In genomic region chr6:157096522-157096921, GRCh38 we compare ENCODE assay signal across 14 cellular contexts.
DNase-seq lines count a peak whose midpoint lies in the region; ATAC-seq and TF ChIP-seq lines count a peak whose summit lies in the region.
"Had no signal": no experiment of that assay in that cellular context is flagged by ENCODE, and none has a peak within 500 bp of the region (broad histone marks: within the 10 kb centered on the region; RNA-seq: fewer than 3 reads in every experiment).

No MANE protein-coding gene starts in this region.

- no peak overlapping the region for H3K4me3 ChIP-seq in body of pancreas
- no peak overlapping the region for H3K4me3 ChIP-seq in sigmoid colon
- no peak overlapping the region for H3K4me3 ChIP-seq in tibial artery
- H3K4me3 ChIP-seq: BLaER1, gastrocnemius medialis, HAP-1 had no signal

- peak; percentile 75 for DNase-seq in DMS53 (lab: John Stamatoyannopoulos, UW)
- DNase-seq in body of pancreas, result peak; percentile 31 to 50 (median 32)
- DNase-seq in left lobe of liver (ENCODE audit: low spot score), result peak; percentile 66
- DNase-seq in renal cortical epithelial cell (ENCODE audit: low read depth), result peak; percentile 80
- DNase-seq in RWPE1 (ENCODE audit: low spot score), result no peak
- no peak for DNase-seq in sigmoid colon
- DNase-seq in tibial artery, result no peak
- DNase-seq: activated CD4-positive, alpha-beta T cell treated with anti-CD3 and anti-CD28 coated beads for 1 hour; gastrocnemius medialis; NCI-H2171; stimulated activated CD4-positive, alpha-beta T cell treated with anti-CD3 and anti-CD28 coated beads, Interleukin-4, amount 100 ng/mL, for 24 hours had no signal

- H3K27me3 ChIP-seq in body of pancreas (no peaks in the 10 kb centered on the region), sigmoid colon (no peaks in the 10 kb centered on the region), tibial artery (no peaks in the 10 kb centered on the region)
- H3K27me3 ChIP-seq: BLaER1, gastrocnemius medialis had no signal

- H3K4me1 ChIP-seq in body of pancreas (peaks cover 50% of the 10 kb centered on the region), sigmoid colon (peaks cover 0 to 15% (median 5%) of the 10 kb centered on the region in 4 donors), tibial artery (peaks cover 0 to 11% (median 0%) of the 10 kb centered on the region in 4 donors)

- no peaks in the 10 kb centered on the region for H3K9me3 ChIP-seq in body of pancreas
- H3K9me3 ChIP-seq in sigmoid colon, result no peaks in the 10 kb centered on the region
- H3K9me3 ChIP-seq in tibial artery, result no peaks in the 10 kb centered on the region
- H3K9me3 ChIP-seq: BLaER1, gastrocnemius medialis, HAP-1 had no signal

- no peak for TF ChIP-seq EP300 in sigmoid colon (IDR thresholded peaks at IDR 0.05)

- H3K27ac ChIP-seq in body of pancreas (peak overlapping the region; percentile 76 to 87 (median 82)), RWPE1 (no peak overlapping the region), sigmoid colon (no peak overlapping the region), tibial artery (no peak overlapping the region)
- H3K27ac ChIP-seq: BLaER1, gastrocnemius medialis had no signal

- POLR2A ChIA-PET in RWPE1 (lab: Yijun Ruan, JAX; ENCODE audit: low non-redundant PET), result no interaction called here

- 15 to 18% methylated on average over 7 of the region's 7 CpGs for WGBS in body of pancreas, 2 donors
- WGBS in sigmoid colon, 2 donors, result 65 to 83% methylated on average over 7 of the region's 7 CpGs

- TF ChIP-seq POLR2A in body of pancreas (IDR thresholded peaks at IDR 0.05) (peak in 2 of 3 donors; percentile 17 to 37), sigmoid colon (IDR thresholded peaks at IDR 0.05) (no peak)

- TF ChIP-seq CTCF in body of pancreas (IDR thresholded peaks at IDR 0.05), result no peak
- TF ChIP-seq CTCF in RWPE1 (conservative IDR thresholded peaks at IDR 0.05; ENCODE audit: low read depth), result no peak
- TF ChIP-seq CTCF in sigmoid colon (IDR thresholded peaks at IDR 0.05), result no peak
- TF ChIP-seq CTCF in tibial artery (IDR thresholded peaks at IDR 0.05), result no peak

- ATAC-seq in body of pancreas, result peak; percentile 82
- ATAC-seq in left lobe of liver, result peak; percentile 78
- ATAC-seq in GM19351 (IDR thresholded peaks at IDR 0.05; ENCODE audit: unreplicated experiment), result no peak
- ATAC-seq: gastrocnemius medialis had no signal

- CTCF ChIA-PET in RWPE1 (lab: Yijun Ruan, JAX), result interaction anchor here (0.6 kb wide), 1 partner anchor 11 kb away, joined by 3 read pairs; no protein-coding TSS in a partner anchor

- intact Hi-C loops in body of pancreas (cut with DNase I), result no loop called here
- intact Hi-C loops in sigmoid colon (cut with DNase I), result no loop called here
- intact Hi-C loops in tibial artery (cut with DNase I; ENCODE audit: low total_unique reads), result no loop called here

- no peaks in the 10 kb centered on the region for H3K36me3 ChIP-seq in body of pancreas (replicated peaks in 1 of 2; ENCODE audit: insufficient read depth in 1 of 2, low read depth in 2 of 2)
- H3K36me3 ChIP-seq in sigmoid colon, result no peaks in the 10 kb centered on the region
- no peaks in the 10 kb centered on the region for H3K36me3 ChIP-seq in tibial artery
- H3K36me3 ChIP-seq: gastrocnemius medialis, HAP-1 had no signal

Comparison
In these comparisons a context has a peak if more than half of its experiments do, and no peak if none do; other contexts are left out.
1. DNase-seq: peak in DMS53 (single experiment), body of pancreas (4 of 4), left lobe of liver (single experiment) and renal cortical epithelial cell (single experiment); none in RWPE1 (single experiment), sigmoid colon (single experiment) and tibial artery (0 of 2).
2. H3K27ac ChIP-seq: peak in body of pancreas (4 of 4); none in RWPE1 (single experiment), sigmoid colon (0 of 4) and tibial artery (0 of 2).
3. POLR2A ChIP-seq: peak in body of pancreas (2 of 3); none in sigmoid colon (0 of 2).